ENCODE assay signal across 25 cellular contexts in the genomic region with DNA sequence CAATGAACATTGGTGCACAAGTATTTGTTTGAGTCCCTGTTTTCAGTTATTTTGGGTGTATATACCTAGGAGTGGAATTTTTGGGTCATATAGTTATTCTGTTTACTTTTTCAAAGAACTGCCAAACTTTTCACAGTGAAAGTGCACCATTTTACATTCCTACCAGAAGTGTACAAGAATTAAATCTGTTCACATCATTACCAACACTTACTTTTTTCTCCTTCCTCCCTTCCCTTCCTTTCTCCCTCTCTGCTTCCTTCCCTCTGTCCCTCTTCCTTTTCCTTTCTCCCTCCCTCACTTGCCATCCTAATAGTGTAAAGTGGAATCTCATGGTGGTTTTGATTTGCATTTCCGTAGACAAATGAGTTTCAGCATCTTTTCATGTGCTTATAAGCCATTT.
"Had no signal": no experiment of that assay in that cellular context is flagged by ENCODE, and none has a peak within 500 bp of the region (broad histone marks: within the 10 kb centered on the region; RNA-seq: fewer than 3 reads in every experiment).

No MANE protein-coding gene starts in this region.

- H3K4me1 ChIP-seq: Peyer's patch, SJCRH30 had no signal

- ATAC-seq: activated CD4-positive, CD25-positive, alpha-beta regulatory T cell treated with anti-CD3 and anti-CD28 coated beads, Interleukin-2, amount 50 U/mL, for 24 hours; activated CD8-positive, alpha-beta T cell treated with anti-CD3 and anti-CD28 coated beads, Interleukin-2, amount 10 ng/mL, durations not matched to agents 7 days and 5 days; K562 had no signal

- H3K9me2 ChIP-seq: SK-N-SH had no signal

- H3K27ac Mint-ChIP-seq: activated CD8-positive, alpha-beta T cell treated with anti-CD3 and anti-CD28 coated beads, Interleukin-2, amount 10 ng/mL, durations not matched to agents 7 days and 5 days; T-helper 2 cell treated with Interferon-gamma antibody and Interleukin-4, amounts not matched to agents 5 μg/mL and 100 μg/mL, for 36 hours had no signal

- H3K27me3 ChIP-seq: Peyer's patch, SJCRH30 had no signal

- DNase-seq: activated CD4-positive, alpha-beta T cell treated with anti-CD3 and anti-CD28 coated beads for 4 hours; activated CD4-positive, alpha-beta T cell treated with anti-CD3 and anti-CD28 coated beads, Interleukin-2, amount 50 U/mL, for 4 hours; activated CD8-positive, alpha-beta memory T cell treated with anti-CD3 and anti-CD28 coated beads, Interleukin-2, amount 50 U/mL, for 48 hours; activated CD8-positive, alpha-beta T cell treated with anti-CD3 and anti-CD28 coated beads, Interleukin-2, amount 10 ng/mL, durations not matched to agents 7 days and 5 days; activated effector memory CD4-positive, alpha-beta T cell treated with anti-CD3 and anti-CD28 coated beads, Interleukin-2, amount 50 U/mL, for 16 hours; activated naive CD4-positive, alpha-beta T cell treated with Interleukin-2 at 50 U/mL for 16 hours; activated T-cell treated with anti-CD3 and anti-CD28 coated beads, Interleukin-2, amount 50 U/mL, for 1 hour; aorta; central memory CD4-positive, alpha-beta T cell; Kasumi-1; NCI-H1048; NCI-H146; NCI-H187 treated with DMSO at 0.1 percent for 48 hours; NCI-H2081 treated with DMSO at 0.1 percent for 48 hours; NCI-H446; NCI-H524; Peyer's patch; Right ventricle myocardium superior; SJCRH30; SK-N-SH; T-helper 1 cell had no signal

- H3K4me2 ChIP-seq: SK-N-SH had no signal

- H3K4me3 ChIP-seq: K562, Peyer's patch, SJCRH30 had no signal

- H3K27ac ChIP-seq: Peyer's patch, RWPE1, SJCRH30 had no signal

- H3K9me3 Mint-ChIP-seq: T-helper 2 cell treated with Interferon-gamma antibody and Interleukin-4, amounts not matched to agents 5 μg/mL and 100 μg/mL, for 36 hours had no signal

- H3K9me3 ChIP-seq: Peyer's patch, SJCRH30, SK-N-SH had no signal

- H3K4me3 Mint-ChIP-seq: activated CD8-positive, alpha-beta T cell treated with anti-CD3 and anti-CD28 coated beads, Interleukin-2, amount 10 ng/mL, durations not matched to agents 7 days and 5 days; T-helper 2 cell treated with Interferon-gamma antibody and Interleukin-4, amounts not matched to agents 5 μg/mL and 100 μg/mL, for 36 hours had no signal
